Comparison of ENCODE assay signal across 1 cellular context in genomic region chr1:61157420-61157987, GRCh38.
A peak's percentile ranks its signal among the peaks of the same experiment; 100 is the strongest.
TF ChIP-seq lines count a peak whose summit lies in the region.

No MANE protein-coding gene starts in this region.

TF ChIP-seq in SK-N-SH, 30 proteins besides CTCF, POLR2A, EP300 and RAD21 (continued from another document):
- TF ChIP-seq PBX3 (IDR thresholded peaks at IDR 0.05), result no peak; the same call in 1 of the 2 replicates
- peak; percentile 89 for TF ChIP-seq TCF12 (IDR thresholded peaks at IDR 0.05)
- peak; percentile 22; the same call in 1 of the 2 replicates for TF ChIP-seq POLR2AphosphoS5 (IDR thresholded peaks at IDR 0.05; ENCODE audit: low read depth, low read length)
- no peak for TF ChIP-seq USF1 (IDR thresholded peaks at IDR 0.05; ENCODE audit: borderline replicate concordance, low read depth)
- no peak for TF ChIP-seq SIN3A (IDR thresholded peaks at IDR 0.05; ENCODE audit: borderline replicate concordance, low read depth, low read length)
- TF ChIP-seq EZH2phosphoT487 (IDR thresholded peaks at IDR 0.05; ENCODE audit: borderline replicate concordance, low read depth), result no peak
- no peak for TF ChIP-seq RFX5 (IDR thresholded peaks at IDR 0.05; ENCODE audit: low read length)
- peak; percentile 37; the same call in 1 of the 2 replicates for TF ChIP-seq GATA2 (CRISPR knock-in tag; IDR thresholded peaks at IDR 0.05)
